ENCODE assay signal across 20 cellular contexts in genomic region chr1:115658646-115659045, GRCh38. TPM values are rescaled to one million over a fixed set of nuclear protein-coding genes. Genes with fewer than 3 reads are reported as not detected.
A peak's percentile ranks its signal among the peaks of the same experiment; 100 is the strongest.
DNase-seq lines count a peak whose midpoint lies in the region; ATAC-seq and TF ChIP-seq lines count a peak whose summit lies in the region.
"Had no signal": no experiment of that assay in that cellular context is flagged by ENCODE, and none has a peak within 500 bp of the region (broad histone marks: within the 10 kb centered on the region; RNA-seq: fewer than 3 reads in every experiment).

No MANE protein-coding gene starts in this region.

- no peaks in the 10 kb centered on the region for H3F3A ChIP-seq in GM23338 (replicated peaks; ENCODE audit: low read depth)

- H3K27ac ChIP-seq in GM23338 (ENCODE audit: low read depth) = no peak overlapping the region
- peak overlapping the region; percentile 44 for H3K27ac ChIP-seq in SJSA1
- H3K27ac ChIP-seq in endodermal cell (ENCODE audit: low read depth, low read length) = no peak overlapping the region
- H3K27ac ChIP-seq: 22Rv1; A549; BLaER1 treated with 17β-estradiol and CSF1 and Interleukin-3, amounts not matched to agents 10 nM and 100 nM; C4-2B had no signal

- peaks cover 22% of the 10 kb centered on the region for H3K36me3 Mint-ChIP-seq in GM23338 (ENCODE audit: low read depth)
- peaks cover 22% of the 10 kb centered on the region for H3K36me3 Mint-ChIP-seq in HFFc6 (ENCODE audit: low read depth)
- peaks cover 92% of the 10 kb centered on the region for H3K36me3 Mint-ChIP-seq in endodermal cell (ENCODE audit: low read depth)
- H3K36me3 Mint-ChIP-seq: CD8-positive, alpha-beta T cell had no signal

- H3K27ac Mint-ChIP-seq in GM23338 = peak overlapping the region; percentile 19
- peak overlapping the region; percentile 3; the same call in 1 of the 2 replicates for H3K27ac Mint-ChIP-seq in HFFc6
- peak overlapping the region; percentile 89 for H3K27ac Mint-ChIP-seq in endodermal cell
- H3K27ac Mint-ChIP-seq: B cell; CD4-positive, alpha-beta T cell; CD8-positive, alpha-beta T cell had no signal

- H3K79me2 ChIP-seq in GM23338 (replicated peaks; ENCODE audit: insufficient read depth) = peaks cover 33% of the 10 kb centered on the region

- H3K9ac ChIP-seq in endodermal cell (ENCODE audit: extremely low read depth, low read length, poor library complexity, severe bottlenecking) = no peak overlapping the region
- H3K9ac ChIP-seq: BLaER1 treated with 17β-estradiol and CSF1 and Interleukin-3, amounts not matched to agents 10 nM and 100 nM had no signal

- 0 out of 2 replicates have a peak, but pooled peaks cover 5% of the 10 kb centered on the region for H3K9me2 ChIP-seq in GM23338 (ENCODE audit: insufficient read depth)

- H3K4me2 ChIP-seq in GM23338 = no peak overlapping the region
- H3K4me2 ChIP-seq: A549; BLaER1 treated with 17β-estradiol and CSF1 and Interleukin-3, amounts not matched to agents 10 nM and 100 nM had no signal

- ATAC-seq in GM23338 = no peak
- no peak for ATAC-seq in GM21528 (IDR thresholded peaks at IDR 0.05; ENCODE audit: low FRiP score, unreplicated experiment)
- ATAC-seq in GM18502 (IDR thresholded peaks at IDR 0.05; ENCODE audit: poor library complexity, unreplicated experiment) = no peak
- ATAC-seq in GM18868 (IDR thresholded peaks at IDR 0.05; ENCODE audit: unreplicated experiment) = no peak
- ATAC-seq: A549; CD8-positive, alpha-beta T cell had no signal

- no peak overlapping the region for H2AFZ ChIP-seq in GM23338

- H3K4me3 ChIP-seq in GM23338 (no peak overlapping the region), SJSA1 (no peak overlapping the region), endodermal cell (ENCODE audit: low read length) (no peak overlapping the region)
- H3K4me3 ChIP-seq: A549; BLaER1 treated with 17β-estradiol and CSF1 and Interleukin-3, amounts not matched to agents 10 nM and 100 nM had no signal

- no peak for DNase-seq in GM23338 (ENCODE audit: low spot score)
- DNase-seq in HFFc6 = no peak
- DNase-seq in SJSA1 (ENCODE audit: low read depth in 1 of 2, low spot score in 2 of 2) = peak; percentile 75
- DNase-seq in endodermal cell = peak; percentile 43
- no peak for DNase-seq in HuH-7 (ENCODE audit: low spot score)
- DNase-seq: AML-193; Caco-2; Calu3; CD4-positive, alpha-beta T cell; CD8-positive, alpha-beta T cell; DMS79 treated with DMSO at 0.1 percent for 48 hours; GF-D8 had no signal

- H3K27me3 ChIP-seq in GM23338 (ENCODE audit: insufficient read depth) (no peaks in the 10 kb centered on the region), SJSA1 (replicated peaks) (no peaks in the 10 kb centered on the region), endodermal cell (ENCODE audit: control insufficient read depth, insufficient read depth, low read length, poor library complexity, severe bottlenecking) (no peaks in the 10 kb centered on the region)
- H3K27me3 ChIP-seq: BLaER1 treated with 17β-estradiol and CSF1 and Interleukin-3, amounts not matched to agents 10 nM and 100 nM had no signal

- H3K4me1 ChIP-seq in GM23338 (ENCODE audit: insufficient read depth) (peaks cover 26% of the 10 kb centered on the region), SJSA1 (replicated peaks) (peaks cover 54% of the 10 kb centered on the region), endodermal cell (ENCODE audit: control insufficient read depth, insufficient read depth, low read length) (peaks cover 20% of the 10 kb centered on the region)
- H3K4me1 ChIP-seq: A549, Caco-2 had no signal

- H3K36me3 ChIP-seq in GM23338 (ENCODE audit: insufficient read depth) (peaks cover 3% of the 10 kb centered on the region; the same call in 1 of the 2 replicates), SJSA1 (peaks cover 52% of the 10 kb centered on the region), endodermal cell (ENCODE audit: control insufficient read depth, insufficient read depth, low read length) (peaks cover 97% of the 10 kb centered on the region)

- H3K9me3 Mint-ChIP-seq in GM23338 (no peaks in the 10 kb centered on the region), HFFc6 (no peaks in the 10 kb centered on the region), endodermal cell (no peaks in the 10 kb centered on the region)
- H3K9me3 Mint-ChIP-seq: CD4-positive, alpha-beta T cell; CD8-positive, alpha-beta T cell had no signal

- TF ChIP-seq CTCF in GM23338 (conservative IDR thresholded peaks at IDR 0.05; ENCODE audit: low read depth in 2 of 2) = no peak
- TF ChIP-seq CTCF in HFFc6 (IDR thresholded peaks at IDR 0.05) = no peak
- no peak for TF ChIP-seq CTCF in endodermal cell (conservative IDR thresholded peaks at IDR 0.05)

- WGBS in endodermal cell (ENCODE audit: insufficient coverage in 1 of 2, insufficient read length in 1 of 2), 2 experiments = 80% methylated on average over 1 of the region's 1 CpG; no CpG with 5 or more reads in 1 of the 2 experiments

- no peak overlapping the region for H3K4me3 Mint-ChIP-seq in GM23338
- no peak overlapping the region for H3K4me3 Mint-ChIP-seq in HFFc6
- no peak overlapping the region for H3K4me3 Mint-ChIP-seq in endodermal cell
- H3K4me3 Mint-ChIP-seq: B cell; CD4-positive, alpha-beta T cell; CD8-positive, alpha-beta T cell had no signal

- H3K9me3 ChIP-seq in SJSA1 (replicated peaks) (no peaks in the 10 kb centered on the region), endodermal cell (ENCODE audit: control insufficient read depth, low read length) (no peaks in the 10 kb centered on the region)
- H3K9me3 ChIP-seq: A549, Caco-2 had no signal

- no peaks in the 10 kb centered on the region; the same call in none of the 2 replicates for H4K20me1 ChIP-seq in GM23338 (replicated peaks; ENCODE audit: insufficient read depth)

- H3K27me3 Mint-ChIP-seq in GM23338 (ENCODE audit: insufficient read depth, low read depth, poor library complexity) = peaks cover 2% of the 10 kb centered on the region
- H3K27me3 Mint-ChIP-seq in HFFc6 (ENCODE audit: insufficient read depth) = no peaks in the 10 kb centered on the region; the same call in 1 of the 2 replicates
- H3K27me3 Mint-ChIP-seq in endodermal cell (ENCODE audit: insufficient read depth) = no peaks in the 10 kb centered on the region
- H3K27me3 Mint-ChIP-seq: B cell; CD4-positive, alpha-beta T cell had no signal

- H3K4me1 Mint-ChIP-seq in GM23338 (peaks cover 40% of the 10 kb centered on the region), HFFc6 (ENCODE audit: low read depth) (no peaks in the 10 kb centered on the region), endodermal cell (peaks cover 62% of the 10 kb centered on the region)
- H3K4me1 Mint-ChIP-seq: B cell had no signal

TF ChIP-seq in GM23338, 12 proteins besides CTCF, POLR2A, EP300 and RAD21 (continues in another document):
- TF ChIP-seq EZH2phosphoT487 (IDR thresholded peaks at IDR 0.05; ENCODE audit: unreplicated experiment) = no peak
- TF ChIP-seq, protein P1, sequence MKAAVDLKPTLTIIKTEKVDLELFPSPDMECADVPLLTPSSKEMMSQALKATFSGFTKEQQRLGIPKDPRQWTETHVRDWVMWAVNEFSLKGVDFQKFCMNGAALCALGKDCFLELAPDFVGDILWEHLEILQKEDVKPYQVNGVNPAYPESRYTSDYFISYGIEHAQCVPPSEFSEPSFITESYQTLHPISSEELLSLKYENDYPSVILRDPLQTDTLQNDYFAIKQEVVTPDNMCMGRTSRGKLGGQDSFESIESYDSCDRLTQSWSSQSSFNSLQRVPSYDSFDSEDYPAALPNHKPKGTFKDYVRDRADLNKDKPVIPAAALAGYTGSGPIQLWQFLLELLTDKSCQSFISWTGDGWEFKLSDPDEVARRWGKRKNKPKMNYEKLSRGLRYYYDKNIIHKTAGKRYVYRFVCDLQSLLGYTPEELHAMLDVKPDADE (IDR thresholded peaks at IDR 0.05) = no peak

RNA-seq across cellular contexts. Expression of gene VANGL1, which starts 16.9 kb away (rescaled TPM):
- total RNA-seq in GM23338 (2014; rRNA removed; shearing (Covaris generic)) = 11.7 and 14.4 TPM in 2 replicates
- 3.3 and 4.4 TPM in 2 replicates for polyA plus RNA-seq in GM23338 (2016; fragmentation: Nextera tagmentation; extraction: Ambion mirVana)
- total RNA-seq in HFFc6 (2021; fragmentation: NEBNext Ultra II Directional; extraction: Animal tissue kit (Norgen Biotek cat#: 25700)) = 10 to 100 TPM; 14.7 to 20.6 (median 18.5) TPM
- 11.7 and 22.4 TPM in 2 replicates for total RNA-seq in SJSA1 (2014; rRNA removed; shearing (Covaris generic))
- total RNA-seq in endodermal cell = 10 to 100 TPM; 47.2 to 66.4 TPM
- 14.6 TPM for polyA plus RNA-seq in endodermal cell (2013, experiment 1 of 2)
- polyA plus RNA-seq in endodermal cell (2013, experiment 2 of 2) = 16.4 TPM

Comparison
In these comparisons a context has a peak if more than half of its experiments do, and no peak if none do; other contexts are left out.
1. DNase-seq: peak in SJSA1 (2 of 2) and endodermal cell (single experiment); none in GM23338 (single experiment), HFFc6 (single experiment) and HuH-7 (single experiment).
2. H3K27ac Mint-ChIP-seq: peak in every context shown above with its lines; median percentile 89 in endodermal cell; 19 in GM23338; 3 in HFFc6.